In genomic region chr2:81551040-81551634, GRCh38 we compare ENCODE assay signal across 23 cellular contexts.
"Had no signal": no experiment of that assay in that cellular context is flagged by ENCODE, and none has a peak within 500 bp of the region (broad histone marks: within the 10 kb centered on the region; RNA-seq: fewer than 3 reads in every experiment).

No MANE protein-coding gene starts in this region.

- DNase-seq: activated B cell treated with CpG ODN at 0.5 μM for 24 hours; activated CD4-positive, alpha-beta T cell treated with anti-CD3 and anti-CD28 coated beads for 36 hours; activated CD4-positive, alpha-beta T cell treated with anti-CD3 and anti-CD28 coated beads, Interleukin-2, amount 50 U/mL, for 4 hours; activated CD8-positive, alpha-beta memory T cell treated with anti-CD3 and anti-CD28 coated beads for 24 hours; activated CD8-positive, alpha-beta memory T cell treated with anti-CD3 and anti-CD28 coated beads, Interleukin-2, amount 50 U/mL, for 4 hours; activated naive CD4-positive, alpha-beta T cell; activated T-cell treated with anti-CD3 and anti-CD28 coated beads, Interleukin-2, amount 50 U/mL, for 24 hours; adrenal gland; colonic mucosa; dorsolateral prefrontal cortex; esophagus squamous epithelium; head of caudate nucleus; hypothalamus; left cardiac atrium; midbrain; natural killer cell; retina; stimulated activated CD4-positive, alpha-beta T cell treated with anti-CD3 and anti-CD28 coated beads, Interleukin-4, amount 100 ng/mL, for 24 hours; stimulated activated naive CD4-positive, alpha-beta T cell treated with Interleukin-2 at 50 U/mL for 16 hours; T1000; upper lobe of left lung had no signal

- H3K27me3 ChIP-seq: adrenal gland, colonic mucosa, esophagus squamous epithelium, gastroesophageal sphincter, upper lobe of left lung had no signal

- H3K36me3 ChIP-seq: adrenal gland, colonic mucosa, esophagus squamous epithelium, gastroesophageal sphincter, upper lobe of left lung had no signal

- H3K27ac ChIP-seq: adrenal gland, colonic mucosa, dorsolateral prefrontal cortex, esophagus squamous epithelium, gastroesophageal sphincter, upper lobe of left lung had no signal

- H3K4me3 ChIP-seq: adrenal gland, colonic mucosa, dorsolateral prefrontal cortex, esophagus squamous epithelium, gastroesophageal sphincter, upper lobe of left lung had no signal

- ATAC-seq: activated CD4-positive, alpha-beta T cell treated with anti-CD3 and anti-CD28 coated beads for 36 hours; activated T-helper 17 cell treated with anti-CD3 and anti-CD28 coated beads, Interleukin-2, amount 50 U/mL, for 72 hours; gastroesophageal sphincter; left cardiac atrium; natural killer cell had no signal

- H3K4me1 ChIP-seq: adrenal gland, colonic mucosa, esophagus squamous epithelium, gastroesophageal sphincter, upper lobe of left lung had no signal

- H3K9me3 ChIP-seq: colonic mucosa, esophagus squamous epithelium, gastroesophageal sphincter, upper lobe of left lung had no signal
